Comparison of ENCODE assay signal across 9 cellular contexts in the genomic region with DNA sequence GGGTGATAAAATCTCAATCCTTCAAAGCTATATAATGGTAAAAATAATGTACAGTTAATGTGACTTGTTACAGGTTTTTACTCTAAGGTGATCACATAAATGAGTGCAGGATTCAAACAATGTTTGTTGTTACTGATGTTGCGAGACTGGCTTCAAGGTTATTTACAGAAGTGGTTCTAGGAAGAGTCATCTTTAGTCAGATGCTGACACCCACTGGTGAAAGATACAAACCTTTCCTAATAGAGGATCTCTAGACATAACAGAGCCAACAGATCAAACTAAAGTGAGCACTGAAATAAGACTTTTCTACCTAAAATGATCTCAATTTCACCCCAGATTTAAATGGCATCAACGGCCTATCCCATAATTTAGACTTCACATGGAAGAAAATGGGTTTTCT. TPM values are rescaled to one million over a fixed set of nuclear protein-coding genes. Genes with fewer than 3 reads are reported as not detected.
DNase-seq lines count a peak whose midpoint lies in the region; ATAC-seq and TF ChIP-seq lines count a peak whose summit lies in the region.
"Had no signal": no experiment of that assay in that cellular context is flagged by ENCODE, and none has a peak within 500 bp of the region (broad histone marks: within the 10 kb centered on the region; RNA-seq: fewer than 3 reads in every experiment).

No MANE protein-coding gene starts in this region.

- H3K27me3 ChIP-seq in right cardiac atrium (ENCODE audit: control insufficient read depth, insufficient read depth), result no peaks in the 10 kb centered on the region
- H3K27me3 ChIP-seq in testis, result no peaks in the 10 kb centered on the region

- intact Hi-C loops in right cardiac atrium (cut with DNase I), result loop anchor here in 3 of 4 donors (5.0 to 10.0 kb wide), 7 partner anchors 60 to 643 kb away; no protein-coding TSS in a partner anchor
- intact Hi-C loops in testis (cut with DNase I; ENCODE audit: low total_unique reads), result no loop called here

- DNase-seq in NCI-H1694 (lab: John Stamatoyannopoulos, UW) (peak; percentile 35), right cardiac atrium (no peak), testis (no peak)

- H3K4me1 ChIP-seq in right cardiac atrium (ENCODE audit: control insufficient read depth, insufficient read depth, low read length), result no peaks in the 10 kb centered on the region
- no peaks in the 10 kb centered on the region for H3K4me1 ChIP-seq in testis

- no peaks in the 10 kb centered on the region for H3K9me3 ChIP-seq in right cardiac atrium (ENCODE audit: control insufficient read depth, low read length)
- no peaks in the 10 kb centered on the region for H3K9me3 ChIP-seq in testis

- H3K27ac ChIP-seq in right cardiac atrium (ENCODE audit: low read length) (no peak overlapping the region), testis (no peak overlapping the region)
- H3K27ac ChIP-seq: skin epidermis had no signal

- 53% methylated on average over 2 of the region's 2 CpGs for WGBS in right cardiac atrium
- 44 to 55% methylated on average over 2 of the region's 2 CpGs for WGBS in testis, 2 donors

- no peaks in the 10 kb centered on the region for H3K36me3 ChIP-seq in testis (ENCODE audit: low read depth, missing control alignments)

- no peak for TF ChIP-seq POLR2A in testis (IDR thresholded peaks at IDR 0.05)

- TF ChIP-seq CTCF in GM12873 (IDR thresholded peaks at IDR 0.05; ENCODE audit: insufficient read depth, low read depth, low read length, missing control alignments) (peak; percentile 56), WI38 (IDR thresholded peaks at IDR 0.05; ENCODE audit: low read depth, low read length) (0 out of 2 replicates have a peak, but pooled peaks have one; percentile 27), testis (IDR thresholded peaks at IDR 0.05) (peak; percentile 23 to 38 (median 26))

- H3K4me3 ChIP-seq in WI38 (ENCODE audit: low read depth, low read length) (no peak overlapping the region), right cardiac atrium (ENCODE audit: low read length) (no peak overlapping the region), testis (no peak overlapping the region)
- H3K4me3 ChIP-seq: skin epidermis had no signal

- peak; percentile 82 to 83 for ATAC-seq in right cardiac atrium
- no peak for ATAC-seq in GM21786 (IDR thresholded peaks at IDR 0.05; ENCODE audit: unreplicated experiment)
- ATAC-seq in activated CD4-positive, CD25-positive, alpha-beta regulatory T cell treated with anti-CD3 and anti-CD28 coated beads, Interleukin-2, amount 50 U/mL, for 24 hours, result no peak
- ATAC-seq in GM19455 (IDR thresholded peaks at IDR 0.05; ENCODE audit: unreplicated experiment), result no peak

RNA-seq across cellular contexts. Expression of gene ARSB, which starts 20.2 kb away (rescaled TPM):
- total RNA-seq in right cardiac atrium (10 to 100 TPM; 11.0 to 14.1 (median 13.7) TPM), testis (10 to 100 TPM; 11.8 to 12.9 TPM)
- polyA plus RNA-seq in right cardiac atrium (4.8 TPM), testis (ENCODE audit: insufficient read depth, low read depth, low replicate concordance) (5.3 TPM)

Comparison
In these comparisons a context has a peak if more than half of its experiments do, and no peak if none do; other contexts are left out.
1. ATAC-seq: peak in right cardiac atrium (2 of 2); none in GM21786 (single experiment), activated CD4-positive, CD25-positive, alpha-beta regulatory T cell treated with anti-CD3 and anti-CD28 coated beads, Interleukin-2, amount 50 U/mL, for 24 hours (0 of 2) and GM19455 (single experiment).
2. Peak in every context shown above with its lines, with median percentiles within 50 percentile points of each other: CTCF ChIP-seq.